ENCODE assay signal across 20 cellular contexts in genomic region chr12:132550830-132551229, GRCh38. TPM values are rescaled to one million over a fixed set of nuclear protein-coding genes. Genes with fewer than 3 reads are reported as not detected.
"Had no signal": no experiment of that assay in that cellular context is flagged by ENCODE, and none has a peak within 500 bp of the region (broad histone marks: within the 10 kb centered on the region; RNA-seq: fewer than 3 reads in every experiment).

No MANE protein-coding gene starts in this region.

- H3K9me3 ChIP-seq: pancreas, upper lobe of left lung had no signal

- H3K27me3 ChIP-seq: pancreas, upper lobe of left lung had no signal

- DNase-seq: activated CD4-positive, alpha-beta T cell treated with anti-CD3 and anti-CD28 coated beads for 1 hour; activated CD4-positive, alpha-beta T cell treated with anti-CD3 and anti-CD28 coated beads, Interleukin-2, amount 50 U/mL, for 4 hours; activated naive CD4-positive, alpha-beta T cell treated with anti-CD3 and anti-CD28 coated beads, Interleukin-2, amount 10 ng/mL, durations not matched to agents 7 days and 5 days; activated T-cell treated with anti-CD3 and anti-CD28 coated beads for 4 hours; dermis blood vessel endothelial cell; effector memory CD8-positive, alpha-beta T cell; foreskin melanocyte; pancreas; stimulated activated naive CD8-positive, alpha-beta T cell treated with anti-CD3 and anti-CD28 coated beads, Interleukin-15, amount 100 ng/mL, for 72 hours; T-cell; upper lobe of left lung had no signal

- H3K27ac ChIP-seq: epithelial cell of prostate, pancreas, upper lobe of left lung had no signal

- H3K4me1 ChIP-seq: pancreas, upper lobe of left lung had no signal

- FAIRE-seq: astrocyte, bronchial epithelial cell, islet of Langerhans, pancreas had no signal

- ATAC-seq: effector memory CD8-positive, alpha-beta T cell; stimulated activated naive CD8-positive, alpha-beta T cell treated with anti-CD3 and anti-CD28 coated beads, Interleukin-15, amount 100 ng/mL, for 72 hours had no signal

- H3K4me3 ChIP-seq: pancreas, upper lobe of left lung had no signal

RNA-seq across cellular contexts. Expression of gene LRCOL1, which starts 59.6 kb away (rescaled TPM):
- total RNA-seq: astrocyte, bronchial epithelial cell, cerebellum, pancreas, sciatic nerve, T-cell, temporal lobe had no signal
- polyA plus RNA-seq: fibroblast of lung, neural cell had no signal
